In the genomic region with DNA sequence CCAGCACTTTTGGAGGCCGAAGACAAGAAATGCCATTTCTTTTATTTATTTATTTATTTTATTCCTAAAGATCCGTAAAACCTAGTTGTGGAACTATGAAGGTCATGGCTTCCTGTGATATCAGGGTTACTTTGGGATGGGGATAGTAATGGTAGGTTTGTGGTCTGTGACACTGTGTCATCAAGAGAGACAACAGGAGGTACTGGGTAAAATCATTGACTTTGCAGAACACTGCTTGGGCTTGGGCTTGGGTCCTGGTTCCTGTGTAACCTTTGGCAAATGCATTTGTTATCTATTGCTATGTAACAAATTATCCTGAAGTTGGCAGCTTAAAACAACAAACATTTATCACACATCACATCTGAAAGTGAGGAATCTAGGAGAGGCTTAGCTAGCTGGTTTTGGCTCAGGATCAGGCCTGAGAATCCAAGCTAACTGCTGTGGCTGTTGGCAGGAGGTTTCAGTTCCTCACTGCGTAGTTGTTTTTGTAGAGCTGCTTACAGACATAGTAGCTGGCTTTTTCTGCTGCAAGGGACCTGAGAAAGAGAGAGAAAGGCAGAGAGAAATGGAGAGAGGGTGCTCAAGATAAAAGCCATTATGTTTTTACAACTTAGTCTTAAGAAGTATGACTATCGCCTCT, we compare ENCODE assay signal across 1 cellular context.
TF ChIP-seq lines count a peak whose summit lies in the region.

No MANE protein-coding gene starts in this region.

TF ChIP-seq in IMR-90, 13 proteins besides CTCF, POLR2A, EP300 and RAD21 (continued from another document):
- TF ChIP-seq, protein P1, sequence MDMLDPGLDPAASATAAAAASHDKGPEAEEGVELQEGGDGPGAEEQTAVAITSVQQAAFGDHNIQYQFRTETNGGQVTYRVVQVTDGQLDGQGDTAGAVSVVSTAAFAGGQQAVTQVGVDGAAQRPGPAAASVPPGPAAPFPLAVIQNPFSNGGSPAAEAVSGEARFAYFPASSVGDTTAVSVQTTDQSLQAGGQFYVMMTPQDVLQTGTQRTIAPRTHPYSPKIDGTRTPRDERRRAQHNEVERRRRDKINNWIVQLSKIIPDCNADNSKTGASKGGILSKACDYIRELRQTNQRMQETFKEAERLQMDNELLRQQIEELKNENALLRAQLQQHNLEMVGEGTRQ (IDR thresholded peaks at IDR 0.05; ENCODE audit: low read depth, low read length), result no peak
- no peak for TF ChIP-seq BHLHE40 (IDR thresholded peaks at IDR 0.05; ENCODE audit: low read depth, low read length)
TF ChIP-seq in IMR-90: peak in this region for 0.
